Comparison of ENCODE assay signal across 24 cellular contexts in the genomic region with DNA sequence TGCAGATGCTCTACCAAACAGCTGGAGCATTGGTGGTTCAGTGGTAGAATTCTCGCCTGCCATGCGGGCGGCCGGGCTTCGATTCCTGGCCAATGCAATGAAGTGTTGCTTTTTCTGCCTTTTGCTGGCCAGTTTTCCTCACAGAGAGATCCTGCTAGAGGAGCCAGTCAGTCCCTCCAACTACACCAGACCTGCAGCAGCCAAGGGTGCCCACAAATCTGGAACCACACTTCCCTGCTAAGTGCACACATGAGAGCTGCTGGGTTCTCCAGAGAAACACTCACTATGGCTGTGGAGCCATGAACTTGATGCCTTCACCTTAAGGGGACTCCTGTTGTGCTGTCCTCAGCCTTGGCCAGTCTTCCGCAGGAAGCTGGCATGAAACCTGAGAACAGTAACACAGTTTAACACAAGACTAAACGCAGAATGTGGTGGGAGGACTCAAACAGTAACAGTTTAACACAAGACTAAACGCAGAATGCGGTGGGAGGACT. TPM values are rescaled to one million over a fixed set of nuclear protein-coding genes. Genes with fewer than 3 reads are reported as not detected.
DNase-seq lines count a peak whose midpoint lies in the region; ATAC-seq, FAIRE-seq and TF ChIP-seq lines count a peak whose summit lies in the region.
"Had no signal": no experiment of that assay in that cellular context is flagged by ENCODE, and none has a peak within 500 bp of the region (broad histone marks: within the 10 kb centered on the region; RNA-seq: fewer than 3 reads in every experiment).

No MANE protein-coding gene starts in this region.

- H3K4me2 ChIP-seq in HepG2 (ENCODE audit: low read depth, low read length) (no peak overlapping the region), fibroblast of lung (ENCODE audit: extremely low read depth, insufficient read depth, low read length) (no peak overlapping the region), osteoblast (ENCODE audit: insufficient read depth, low read length) (peak overlapping the region; percentile 12)

- in situ Hi-C loops in HepG2 (cut with HindIII; ENCODE audit: extremely low pct_ligation_motif_present, low pct_unique_long_range_greater_than_20kb) = no loop called here

- H3K27ac Mint-ChIP-seq in activated CD8-positive, alpha-beta memory T cell treated with anti-CD3 and anti-CD28 coated beads, Interleukin-2, amount 10 ng/mL, durations not matched to agents 7 days and 5 days = no peak overlapping the region
- H3K27ac Mint-ChIP-seq: activated CD8-positive, alpha-beta T cell treated with anti-CD3 and anti-CD28 coated beads, Interleukin-2, amount 10 ng/mL, durations not matched to agents 7 days and 5 days; naive B cell; stimulated activated memory B cell treated with anti-CD40 and anti-IgM and Interleukin-4, amounts not matched to agents 10 μg/mL and 1 μg/mL and 100 μg/mL, for 72 hours had no signal

- H3K27ac ChIP-seq in liver (ENCODE audit: low read depth in 1 of 2, low read length in 2 of 2) (no peak overlapping the region), HepG2 (ENCODE audit: extremely low read length, insufficient read depth, low read length) (no peak overlapping the region), fibroblast of lung (ENCODE audit: insufficient read depth, low read length) (no peak overlapping the region), osteoblast (ENCODE audit: low read depth, low read length) (no peak overlapping the region)
- H3K27ac ChIP-seq: brain microvascular endothelial cell, lower lobe of right lung, prostate gland had no signal

- H3K36me3 ChIP-seq in liver (ENCODE audit: control insufficient read depth in 4 of 4, insufficient read depth in 3 of 4, low read depth in 1 of 4, low read length in 3 of 4) (peaks cover 7 to 27% (median 14%) of the 10 kb centered on the region in 4 donors), HepG2 (replicated peaks in 1 of 2; ENCODE audit: control insufficient read depth in 1 of 2, insufficient read depth in 2 of 2, low read length in 2 of 2) (peaks cover 30 to 62% of the 10 kb centered on the region in 2 experiments; a peak in 4 of 5 replicates), fibroblast of lung (ENCODE audit: control insufficient read depth, insufficient read depth, low read length) (peaks cover 9% of the 10 kb centered on the region), osteoblast (ENCODE audit: insufficient read depth, low read length) (peaks cover 20% of the 10 kb centered on the region)
- H3K36me3 ChIP-seq: prostate gland had no signal

- no peak overlapping the region for H3K4me3 ChIP-seq in liver (ENCODE audit: low read depth in 1 of 3, low read length in 3 of 3)
- H3K4me3 ChIP-seq in HepG2 (replicated peaks in 1 of 3; ENCODE audit: insufficient read depth in 1 of 3, low read depth in 2 of 3, low read length in 3 of 3) = no peak overlapping the region
- H3K4me3 ChIP-seq in fibroblast of lung (replicated peaks in 1 of 4; ENCODE audit: control extremely low read depth in 1 of 4, insufficient read depth in 1 of 4, low read depth in 3 of 4, low read length in 4 of 4) = no peak overlapping the region
- H3K4me3 ChIP-seq in osteoblast (ENCODE audit: insufficient read depth, low read length) = no peak overlapping the region
- H3K4me3 ChIP-seq: lower lobe of right lung, prostate gland, tibial nerve had no signal

- no peak for TF ChIP-seq POLR2A in HepG2 (IDR thresholded peaks at IDR 0.05; ENCODE audit: insufficient read depth in 1 of 2, low read depth in 2 of 2, low read length in 2 of 2)

- H3K27me3 ChIP-seq in liver (ENCODE audit: control insufficient read depth in 4 of 4, insufficient read depth in 4 of 4, low read length in 3 of 4) (no peaks in the 10 kb centered on the region), HepG2 (ENCODE audit: control insufficient read depth in 1 of 2, insufficient read depth in 2 of 2, low read length in 2 of 2) (no peaks in the 10 kb centered on the region), fibroblast of lung (ENCODE audit: control insufficient read depth, insufficient read depth, low read length) (no peaks in the 10 kb centered on the region), osteoblast (ENCODE audit: insufficient read depth, low read length) (no peaks in the 10 kb centered on the region)
- H3K27me3 ChIP-seq: brain microvascular endothelial cell, tibial nerve had no signal

- TF ChIP-seq CTCF in liver (IDR thresholded peaks at IDR 0.05; ENCODE audit: low read depth, low read length, missing input control) = no peak
- no peak for TF ChIP-seq CTCF in HepG2 (CRISPR knock-in tag; IDR thresholded peaks at IDR 0.05)
- TF ChIP-seq CTCF in fibroblast of lung (conservative IDR thresholded peaks at IDR 0.05 in 1 of 2, IDR thresholded peaks at IDR 0.05 in 1 of 2; ENCODE audit: low read depth in 1 of 2, low read length in 2 of 2) = no peak
- no peak for TF ChIP-seq CTCF in osteoblast (IDR thresholded peaks at IDR 0.05; ENCODE audit: extremely low read depth, low read depth, low read length)

- 92% methylated on average over 9 of the region's 9 CpGs for WGBS in liver
- 99% methylated on average over 6 of the region's 9 CpGs for WGBS in HepG2 (ENCODE audit: low lambda C conversion rate)

- H3K9ac ChIP-seq in liver (ENCODE audit: low read depth in 1 of 2, low read length in 2 of 2) = no peak overlapping the region
- H3K9ac ChIP-seq in HepG2 (ENCODE audit: insufficient read depth, low read depth, low read length) = no peak overlapping the region
- H3K9ac ChIP-seq in fibroblast of lung (ENCODE audit: insufficient read depth, low read length) = no peak overlapping the region

- CTCF ChIA-PET in HepG2 (lab: Yijun Ruan, JAX; ENCODE audit: low intra/inter-chr PET ratio, low total read pairs) = no interaction called here
- CTCF ChIA-PET in activated CD8-positive, alpha-beta memory T cell treated with anti-CD3 and anti-CD28 coated beads, Interleukin-2, amount 10 ng/mL, durations not matched to agents 7 days and 5 days (lab: Charles Lee) = interaction anchor here (1.4 kb wide), 1 partner anchor 17 kb away, joined by 4 read pairs; no protein-coding TSS in a partner anchor

- BruUV-seq in HepG2 (replicated peaks; lab: Mats Ljungman, UMichigan) = no TSS peak

- no peak for ATAC-seq in HepG2
- no peak for ATAC-seq in activated CD8-positive, alpha-beta memory T cell treated with anti-CD3 and anti-CD28 coated beads, Interleukin-2, amount 10 ng/mL, durations not matched to agents 7 days and 5 days
- ATAC-seq: activated CD8-positive, alpha-beta T cell treated with anti-CD3 and anti-CD28 coated beads, Interleukin-2, amount 10 ng/mL, durations not matched to agents 7 days and 5 days; activated naive CD4-positive, alpha-beta T cell treated with anti-CD3 and anti-CD28 coated beads, Interleukin-2, amount 50 U/mL, for 72 hours; stimulated activated memory B cell treated with anti-CD40 and anti-IgM and Interleukin-4, amounts not matched to agents 10 μg/mL and 1 μg/mL and 100 μg/mL, for 72 hours had no signal

- intact Hi-C loops in HepG2 (cut with micrococcal nuclease; ENCODE audit: unreplicated experiment) = no loop called here

- TF ChIP-seq RAD21 in liver (IDR thresholded peaks at IDR 0.05) (no peak), HepG2 (CRISPR knock-in tag; IDR thresholded peaks at IDR 0.05) (no peak)

- peaks cover 5% of the 10 kb centered on the region for H3K36me3 Mint-ChIP-seq in activated CD8-positive, alpha-beta memory T cell treated with anti-CD3 and anti-CD28 coated beads, Interleukin-2, amount 10 ng/mL, durations not matched to agents 7 days and 5 days

- H4K20me1 ChIP-seq in HepG2 (ENCODE audit: insufficient read depth, low read length) (no peaks in the 10 kb centered on the region; the same call in none of the 2 replicates), fibroblast of lung (ENCODE audit: control insufficient read depth, extremely low read depth, insufficient read depth, low read length) (no peaks in the 10 kb centered on the region), osteoblast (ENCODE audit: insufficient read depth, low read length) (peaks cover 37% of the 10 kb centered on the region)

- H2AFZ ChIP-seq in HepG2 (ENCODE audit: low read length) (no peak overlapping the region), fibroblast of lung (ENCODE audit: low read length) (no peak overlapping the region), osteoblast (ENCODE audit: low read length) (no peak overlapping the region)

- no peak for FAIRE-seq in HepG2 (lab: Jason Lieb, UNC)
- FAIRE-seq: endothelial cell of umbilical vein had no signal

- H3K4me1 ChIP-seq in liver (ENCODE audit: control insufficient read depth in 4 of 4, insufficient read depth in 4 of 4, low read length in 3 of 4) (peaks cover 0 to 4% (median 2%) of the 10 kb centered on the region in 4 donors), HepG2 (ENCODE audit: insufficient read depth, low read length) (no peaks in the 10 kb centered on the region), fibroblast of lung (ENCODE audit: control insufficient read depth, extremely low read depth, insufficient read depth, low read length) (no peaks in the 10 kb centered on the region), osteoblast (ENCODE audit: insufficient read depth, low read length) (peaks cover 8% of the 10 kb centered on the region)

- no peaks in the 10 kb centered on the region for H3K27me3 Mint-ChIP-seq in activated CD8-positive, alpha-beta memory T cell treated with anti-CD3 and anti-CD28 coated beads, Interleukin-2, amount 10 ng/mL, durations not matched to agents 7 days and 5 days
- H3K27me3 Mint-ChIP-seq: naive B cell; stimulated activated memory B cell treated with anti-CD40 and anti-IgM and Interleukin-4, amounts not matched to agents 10 μg/mL and 1 μg/mL and 100 μg/mL, for 72 hours had no signal

- H3K4me3 Mint-ChIP-seq in activated CD8-positive, alpha-beta memory T cell treated with anti-CD3 and anti-CD28 coated beads, Interleukin-2, amount 10 ng/mL, durations not matched to agents 7 days and 5 days = no peak overlapping the region
- H3K4me3 Mint-ChIP-seq: activated CD8-positive, alpha-beta T cell treated with anti-CD3 and anti-CD28 coated beads, Interleukin-2, amount 10 ng/mL, durations not matched to agents 7 days and 5 days; CD14-positive monocyte; stimulated activated memory B cell treated with anti-CD40 and anti-IgM and Interleukin-4, amounts not matched to agents 10 μg/mL and 1 μg/mL and 100 μg/mL, for 72 hours had no signal

- POLR2A ChIA-PET in HepG2 (lab: Yijun Ruan, JAX) = no interaction called here

- TF ChIP-seq EP300 in HepG2 (IDR thresholded peaks at IDR 0.05; ENCODE audit: low read depth in 2 of 2, low read length in 2 of 2) (no peak), HepG2 (CRISPR knock-in tag; IDR thresholded peaks at IDR 0.05; ENCODE audit: borderline replicate concordance) (no peak)

- H3K4me1 Mint-ChIP-seq in activated CD8-positive, alpha-beta memory T cell treated with anti-CD3 and anti-CD28 coated beads, Interleukin-2, amount 10 ng/mL, durations not matched to agents 7 days and 5 days = no peaks in the 10 kb centered on the region

- H3K9me3 Mint-ChIP-seq in activated CD8-positive, alpha-beta memory T cell treated with anti-CD3 and anti-CD28 coated beads, Interleukin-2, amount 10 ng/mL, durations not matched to agents 7 days and 5 days (ENCODE audit: low read depth) = no peaks in the 10 kb centered on the region
- H3K9me3 Mint-ChIP-seq: activated naive CD4-positive, alpha-beta T cell treated with anti-CD3 and anti-CD28 coated beads, Interleukin-2, amount 50 U/mL, for 72 hours; naive B cell; stimulated activated memory B cell treated with anti-CD40 and anti-IgM and Interleukin-4, amounts not matched to agents 10 μg/mL and 1 μg/mL and 100 μg/mL, for 72 hours had no signal

- DNase-seq in HepG2 (ENCODE audit: low spot score) (no peak), fibroblast of lung (ENCODE audit: low read depth in 2 of 2) (peak; percentile 22 to 36), osteoblast (ENCODE audit: insufficient read length, low spot score, missing footprints) (peak; percentile 77), NCI-H2196 treated with DMSO at 0.1 percent for 48 hours (lab: John Stamatoyannopoulos, UW; ENCODE audit: unreplicated experiment) (no peak), DMS114 treated with DMSO at 0.1 percent for 48 hours (lab: John Stamatoyannopoulos, UW; ENCODE audit: unreplicated experiment) (no peak)
- DNase-seq in activated CD4-positive, CD25-positive, alpha-beta regulatory T cell treated with anti-CD3 and anti-CD28 coated beads, Interleukin-2, amount 50 U/mL, for 72 hours = no peak
- DNase-seq in activated CD8-positive, alpha-beta memory T cell treated with anti-CD3 and anti-CD28 coated beads, Interleukin-2, amount 10 ng/mL, durations not matched to agents 7 days and 5 days = no peak
- DNase-seq: activated CD8-positive, alpha-beta T cell treated with anti-CD3 and anti-CD28 coated beads, Interleukin-2, amount 10 ng/mL, durations not matched to agents 7 days and 5 days; activated T-cell treated with anti-CD3 and anti-CD28 coated beads, Interleukin-2, amount 50 U/mL, for 48 hours; brain microvascular endothelial cell; DMS 273 treated with DMSO at 0.1 percent for 48 hours; GDM1; lower lobe of right lung; naive B cell; NCI-H345; stimulated activated CD4-positive, alpha-beta T cell treated with anti-CD3 and anti-CD28 coated beads, Interleukin-15, amount 100 ng/mL, for 24 hours; SW 1271 had no signal

- peaks cover 34% of the 10 kb centered on the region for H3K79me2 ChIP-seq in HepG2 (ENCODE audit: insufficient read depth, low read length)
- peaks cover 23% of the 10 kb centered on the region for H3K79me2 ChIP-seq in fibroblast of lung (ENCODE audit: control insufficient read depth, insufficient read depth, low read length)
- H3K79me2 ChIP-seq in osteoblast (ENCODE audit: insufficient read depth, low read length) = peaks cover 97% of the 10 kb centered on the region

- H3K9me3 ChIP-seq in liver (ENCODE audit: control insufficient read depth in 4 of 4, low read length in 3 of 4) (no peaks in the 10 kb centered on the region), HepG2 (ENCODE audit: low read length) (no peaks in the 10 kb centered on the region), fibroblast of lung (ENCODE audit: control insufficient read depth, insufficient read depth, low read depth, low read length) (no peaks in the 10 kb centered on the region), osteoblast (ENCODE audit: low read depth, low read length) (no peaks in the 10 kb centered on the region)
- H3K9me3 ChIP-seq: lower lobe of right lung, prostate gland, tibial nerve had no signal

RNA-seq across cellular contexts. Expression of a gene that starts 12.2 kb away (rescaled TPM):
- total RNA-seq in liver (10 to 100 TPM; 17.7 to 23.3 TPM), HepG2 (2016; rRNA removed; fragmentation: Illumina TruSeq; extraction: Trizol) (24.4 and 24.6 TPM in 2 replicates), fibroblast of lung (18.5 and 29.2 TPM in 2 replicates), osteoblast (72.7 and 83.7 TPM in 2 replicates)
- polyA plus RNA-seq in liver (10 to 100 TPM; 16.7 to 29.8 TPM), HepG2 (2011; rRNA removed) (23.5 and 26.0 TPM in 2 replicates), fibroblast of lung (25.0 and 35.3 TPM in 2 replicates)
- 9.1 and 12.1 TPM in 2 replicates for total RNA-seq in HepG2 (2016; cell fraction: cytosol; rRNA removed; fragmentation: Illumina TruSeq; extraction: Trizol; ENCODE audit: low read depth)
- 18.1 and 23.9 TPM in 2 replicates for total RNA-seq in HepG2 (2016; cell fraction: insoluble cytoplasmic fraction; rRNA removed; fragmentation: Illumina TruSeq; extraction: Trizol)
- 17.4 and 24.9 TPM in 2 replicates for total RNA-seq in HepG2 (2016; cell fraction: membrane; rRNA removed; fragmentation: Illumina TruSeq; extraction: Trizol)
- total RNA-seq in HepG2 (2016; cell fraction: nucleus; rRNA removed; fragmentation: Illumina TruSeq; extraction: Trizol) = 24.1 and 25.1 TPM in 2 replicates
- polyA plus RNA-seq in HepG2 (2011; cell fraction: cytosol; rRNA removed) = 15.1 and 23.3 TPM in 2 replicates
- polyA plus RNA-seq in HepG2 (2011; cell fraction: nucleus; rRNA removed) = 49.6 and 50.7 TPM in 2 replicates
- polyA plus RNA-seq in HepG2 (2012) = 18.6 and 24.0 TPM in 2 replicates
- 14.6 and 18.8 TPM in 2 replicates for polyA plus RNA-seq in HepG2 (2016; cell fraction: cytosol; fragmentation: Illumina TruSeq; extraction: Trizol; ENCODE audit: low read depth)
- 29.6 and 36.9 TPM in 2 replicates for polyA plus RNA-seq in HepG2 (2016; cell fraction: insoluble cytoplasmic fraction; fragmentation: Illumina TruSeq; extraction: Trizol; ENCODE audit: low read depth)
- polyA plus RNA-seq in HepG2 (2016; cell fraction: membrane; fragmentation: Illumina TruSeq; extraction: Trizol; ENCODE audit: low read depth) = 28.0 and 35.3 TPM in 2 replicates
- 41.2 and 46.7 TPM in 2 replicates for polyA plus RNA-seq in HepG2 (2016; cell fraction: nucleus; fragmentation: Illumina TruSeq; extraction: Trizol; ENCODE audit: insufficient read depth, low read depth)
- polyA minus RNA-seq in HepG2 (2011; rRNA and poly(A)+ RNA removed; ENCODE audit: low replicate concordance) = 58.3 and 79.6 TPM in 2 replicates
- polyA minus RNA-seq in HepG2 (2011; cell fraction: cytosol; rRNA and poly(A)+ RNA removed) = 22.8 and 23.7 TPM in 2 replicates
- 33.0 and 34.8 TPM in 2 replicates for polyA minus RNA-seq in HepG2 (2011; cell fraction: nucleus; rRNA and poly(A)+ RNA removed)
- 29.7 and 42.1 TPM in 2 replicates for polyA plus RNA-seq in fibroblast of lung (2012)
- 104 and 105 TPM in 2 replicates for polyA minus RNA-seq in fibroblast of lung (ENCODE audit: low replicate concordance)
- total RNA-seq in activated CD8-positive, alpha-beta memory T cell treated with anti-CD3 and anti-CD28 coated beads, Interleukin-2, amount 10 ng/mL, durations not matched to agents 7 days and 5 days = 10 to 100 TPM; 36.2 to 38.6 TPM

Comparison
In these comparisons a context has a peak if more than half of its experiments do, and no peak if none do; other contexts are left out.
1. DNase-seq: peak in fibroblast of lung (2 of 2) and osteoblast (single experiment); none in HepG2 (single experiment), NCI-H2196 treated with DMSO at 0.1 percent for 48 hours (single experiment), activated CD4-positive, CD25-positive, alpha-beta regulatory T cell treated with anti-CD3 and anti-CD28 coated beads, Interleukin-2, amount 50 U/mL, for 72 hours (single experiment), activated CD8-positive, alpha-beta memory T cell treated with anti-CD3 and anti-CD28 coated beads, Interleukin-2, amount 10 ng/mL, durations not matched to agents 7 days and 5 days (single experiment) and DMS114 treated with DMSO at 0.1 percent for 48 hours (single experiment).